ENCODE assay signal across 9 cellular contexts in the genomic region with DNA sequence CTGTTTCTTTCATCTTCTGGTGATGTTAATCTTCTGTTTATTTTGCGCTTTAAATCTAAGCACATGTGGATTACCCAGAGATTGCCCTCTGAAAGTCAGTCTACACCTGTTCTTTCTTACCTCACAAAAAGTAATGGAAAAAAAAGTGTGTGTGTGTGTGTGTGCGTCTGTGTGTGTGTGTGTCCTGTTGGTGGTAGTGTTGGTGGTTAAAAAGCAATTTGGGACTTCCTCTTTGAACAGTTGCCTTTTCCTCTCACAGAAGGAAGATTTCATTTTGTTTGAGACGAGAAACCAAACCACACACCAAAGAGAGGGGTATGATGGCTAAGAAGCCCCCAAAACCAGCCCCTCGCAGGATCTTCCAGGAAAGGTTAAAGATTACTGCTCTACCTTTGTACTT. TPM values are rescaled to one million over a fixed set of nuclear protein-coding genes. Genes with fewer than 3 reads are reported as not detected.
A peak's percentile ranks its signal among the peaks of the same experiment; 100 is the strongest.
DNase-seq lines count a peak whose midpoint lies in the region; ATAC-seq and TF ChIP-seq lines count a peak whose summit lies in the region.
"Had no signal": no experiment of that assay in that cellular context is flagged by ENCODE, and none has a peak within 500 bp of the region (broad histone marks: within the 10 kb centered on the region; RNA-seq: fewer than 3 reads in every experiment).

A gene with protein sequence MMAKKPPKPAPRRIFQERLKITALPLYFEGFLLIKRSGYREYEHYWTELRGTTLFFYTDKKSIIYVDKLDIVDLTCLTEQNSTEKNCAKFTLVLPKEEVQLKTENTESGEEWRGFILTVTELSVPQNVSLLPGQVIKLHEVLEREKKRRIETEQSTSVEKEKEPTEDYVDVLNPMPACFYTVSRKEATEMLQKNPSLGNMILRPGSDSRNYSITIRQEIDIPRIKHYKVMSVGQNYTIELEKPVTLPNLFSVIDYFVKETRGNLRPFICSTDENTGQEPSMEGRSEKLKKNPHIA (plus strand): TSS at position 235 of the 400 bp plus-strand sequence. CDS start 83 bp downstream, at position 318.

- H3K36me3 ChIP-seq in OCI-LY7 (ENCODE audit: insufficient read depth, low read length), result peaks cover 24% of the 10 kb centered on the region

- H3K36me3 Mint-ChIP-seq in natural killer cell, result no peaks in the 10 kb centered on the region

- peak within 1 kb of the TSS; percentile 83 for H3K27ac ChIP-seq in OCI-LY7 (ENCODE audit: low read depth, low read length, poor library complexity, severe bottlenecking)
- H3K27ac ChIP-seq: epithelial cell of prostate had no signal

- H4K20me1 ChIP-seq in OCI-LY7 (ENCODE audit: insufficient read depth, low read length), result no peaks in the 10 kb centered on the region

- no peaks in the 10 kb centered on the region for H3K9me3 Mint-ChIP-seq in natural killer cell

- peaks cover 56% of the 10 kb centered on the region for H3K4me1 ChIP-seq in OCI-LY7 (ENCODE audit: insufficient read depth, low read length, poor library complexity, severe bottlenecking)

- intact Hi-C loops in OCI-LY7 (cut with micrococcal nuclease; ENCODE audit: unreplicated experiment), result loop anchor here (1.0 kb wide), 1 partner anchor 17 kb away; no protein-coding TSS in a partner anchor
- intact Hi-C loops in natural killer cell (cut with micrococcal nuclease), result no loop called here

- CTCF ChIA-PET in OCI-LY7 (lab: Charles Lee; ENCODE audit: unreplicated experiment), result no interaction called here

- DNase-seq in SIG-M5 treated with dmso at 0.1 percent for 504 hours (lab: John Stamatoyannopoulos, UW; ENCODE audit: unreplicated experiment) (peak; percentile 36), SIG-M5 (lab: John Stamatoyannopoulos, UW) (no peak), OCI-LY7 (ENCODE audit: low spot score) (peak; percentile 92), natural killer cell (no peak), NCI-H1105 treated with DMSO at 0.1 percent for 48 hours (lab: John Stamatoyannopoulos, UW) (no peak), T1000 (lab: John Stamatoyannopoulos, UW) (no peak), NCI-H1930 (lab: John Stamatoyannopoulos, UW) (no peak)

- peak within 1 kb of the TSS; percentile 89 to 95 for H3K27ac Mint-ChIP-seq in natural killer cell

- peak; percentile 46; the same call in 1 of the 2 replicates for TF ChIP-seq CTCF in OCI-LY7 (conservative IDR thresholded peaks at IDR 0.05; ENCODE audit: low read length)
- TF ChIP-seq CTCF in natural killer cell (IDR thresholded peaks at IDR 0.05), result no peak

- peaks cover 57% of the 10 kb centered on the region for H3K79me2 ChIP-seq in OCI-LY7 (ENCODE audit: insufficient read depth, low read depth, low read length)

- peak within 1 kb of the TSS; percentile 88 for H3K4me3 ChIP-seq in OCI-LY7 (ENCODE audit: low read depth, low read length, poor library complexity, severe bottlenecking)

- H3K9me3 ChIP-seq in OCI-LY7 (ENCODE audit: low read length), result no peaks in the 10 kb centered on the region

- POLR2A ChIA-PET in OCI-LY7 (lab: Charles Lee), result interaction anchor here (0.7 to 10.6 kb wide), 9 partner anchors 9 to 176 kb away, joined by 3 to 94 read pairs (median 8); a partner anchor contains a TSS

- no TSS peak for BruUV-seq in OCI-LY7 (replicated peaks; lab: Mats Ljungman, UMichigan)

- no peaks in the 10 kb centered on the region for H3K9me2 ChIP-seq in OCI-LY7 (ENCODE audit: insufficient read depth, low read length)

- H2AFZ ChIP-seq in OCI-LY7 (ENCODE audit: low read length), result peak within 1 kb of the TSS; percentile 64; the same call in 1 of the 2 replicates

- peak within 1 kb of the TSS; percentile 73 for H3K4me2 ChIP-seq in OCI-LY7 (ENCODE audit: low read length)

- H3K4me3 Mint-ChIP-seq in natural killer cell, result peak within 1 kb of the TSS; percentile 94

- peaks cover 32 to 38% of the 10 kb centered on the region in 2 donors for H3K4me1 Mint-ChIP-seq in natural killer cell

- ATAC-seq in HG02678 (IDR thresholded peaks at IDR 0.05; ENCODE audit: unreplicated experiment), result peak; percentile 58
- peak; percentile 78 to 86 (median 83) for ATAC-seq in natural killer cell

- peaks cover 0 to 3% of the 10 kb centered on the region in 2 donors for H3K27me3 Mint-ChIP-seq in natural killer cell (ENCODE audit: low read depth in 2 of 2)

RNA-seq across cellular contexts. Expression of the gene that starts here (rescaled TPM):
- total RNA-seq in OCI-LY7 (2014; rRNA removed; shearing (Covaris generic)), result 88.4 and 91.1 TPM in 2 replicates
- total RNA-seq in OCI-LY7 (2022) (111 and 120 TPM in 2 replicates), natural killer cell (10 to 100 TPM; 11.3 to 11.4 (median 11.4) TPM)

Comparison
In these comparisons a context has a peak if more than half of its experiments do, and no peak if none do; other contexts are left out.
1. RNA of the gene that starts here (total RNA-seq): 88.4 to 120 TPM in OCI-LY7; 11.3 to 11.4 TPM in natural killer cell; every median in the first group is over 4 times any median in the second.
2. DNase-seq: peak in SIG-M5 treated with dmso at 0.1 percent for 504 hours (single experiment) and OCI-LY7 (single experiment); none in SIG-M5 (single experiment), natural killer cell (single experiment), NCI-H1105 treated with DMSO at 0.1 percent for 48 hours (single experiment), T1000 (single experiment) and NCI-H1930 (0 of 2).